8 cellular contexts compared by ENCODE assay signal in genomic region chr9:13568851-13569618, GRCh38.
DNase-seq lines count a peak whose midpoint lies in the region; ATAC-seq, FAIRE-seq and TF ChIP-seq lines count a peak whose summit lies in the region.

No MANE protein-coding gene starts in this region.

- H3K4me3 ChIP-seq in SK-N-SH (ENCODE audit: low read depth in 2 of 2, low read length in 1 of 2) (no peak overlapping the region), astrocyte of the spinal cord (ENCODE audit: low read depth, low read length) (peak overlapping the region; percentile 46), HepG2 (replicated peaks in 1 of 3; ENCODE audit: insufficient read depth in 1 of 3, low read depth in 2 of 3, low read length in 3 of 3) (no peak overlapping the region), tibial nerve (peak overlapping the region; percentile 7 to 38 (median 30))

- no peak overlapping the region for H3K4me2 ChIP-seq in SK-N-SH
- H3K4me2 ChIP-seq in HepG2 (ENCODE audit: low read depth, low read length): peak overlapping the region; percentile 33

- no peaks in the 10 kb centered on the region for H3F3A ChIP-seq in SK-N-SH (replicated peaks; ENCODE audit: insufficient read depth)

- peak; percentile 27; the same call in 1 of the 3 replicates for ATAC-seq in SK-N-SH treated with all-trans-retinoic acid at 6 μM for 48 hours
- peak; percentile 46 for ATAC-seq in HepG2
- ATAC-seq in GM21576 (IDR thresholded peaks at IDR 0.05; ENCODE audit: unreplicated experiment): no peak
- ATAC-seq in HG03442 (IDR thresholded peaks at IDR 0.05; ENCODE audit: unreplicated experiment): no peak

- POLR2A ChIA-PET in SK-N-SH (lab: Yijun Ruan, JAX): no interaction called here
- POLR2A ChIA-PET in HepG2 (lab: Yijun Ruan, JAX): no interaction called here

- H3K9me3 ChIP-seq in SK-N-SH: no peaks in the 10 kb centered on the region
- H3K9me3 ChIP-seq in HepG2 (ENCODE audit: low read length): no peaks in the 10 kb centered on the region
- no peaks in the 10 kb centered on the region for H3K9me3 ChIP-seq in tibial nerve

- peaks cover 0 to 3% of the 10 kb centered on the region in 2 experiments; a peak in 1 of 4 replicates for H3K4me1 ChIP-seq in SK-N-SH (ENCODE audit: control insufficient read depth in 1 of 2, insufficient read depth in 2 of 2, low read depth in 1 of 2, low read length in 1 of 2)
- H3K4me1 ChIP-seq in HepG2 (ENCODE audit: insufficient read depth, low read length): 0 out of 2 replicates have a peak, but pooled peaks cover 7% of the 10 kb centered on the region
- H3K4me1 ChIP-seq in tibial nerve: peaks cover 0 to 39% (median 15%) of the 10 kb centered on the region in 4 donors

- H3K9ac ChIP-seq in SK-N-SH (no peak overlapping the region), HepG2 (ENCODE audit: insufficient read depth, low read depth, low read length) (no peak overlapping the region)

- no peak for TF ChIP-seq POLR2A in HepG2 (IDR thresholded peaks at IDR 0.05; ENCODE audit: insufficient read depth in 1 of 2, low read depth in 2 of 2, low read length in 2 of 2)
- no peak for TF ChIP-seq POLR2A in tibial nerve (IDR thresholded peaks at IDR 0.05)
- TF ChIP-seq POLR2A in erythroblast (IDR thresholded peaks at IDR 0.05; ENCODE audit: low read length): no peak

- FAIRE-seq in HepG2 (lab: Jason Lieb, UNC): no peak

- TF ChIP-seq EP300 in SK-N-SH (IDR thresholded peaks at IDR 0.05; ENCODE audit: borderline replicate concordance in 1 of 2, low read depth in 1 of 2, low read length in 1 of 2) (no peak), HepG2 (IDR thresholded peaks at IDR 0.05; ENCODE audit: low read depth in 2 of 2, low read length in 2 of 2) (no peak), HepG2 (CRISPR knock-in tag; IDR thresholded peaks at IDR 0.05; ENCODE audit: borderline replicate concordance) (no peak), tibial nerve (IDR thresholded peaks at IDR 0.05) (no peak)

- intact Hi-C loops in HepG2 (cut with micrococcal nuclease; ENCODE audit: unreplicated experiment): no loop called here

- H3K27ac ChIP-seq in SK-N-SH (ENCODE audit: low read depth in 2 of 2, low read length in 1 of 2) (no peak overlapping the region), HepG2 (ENCODE audit: extremely low read length, insufficient read depth, low read length) (no peak overlapping the region), tibial nerve (peak overlapping the region in 3 of 4 donors; percentile 51 to 93 (median 85))

- 78% methylated on average over 18 of the region's 18 CpGs for WGBS in SK-N-SH (ENCODE audit: low lambda C conversion rate)
- WGBS in HepG2 (ENCODE audit: low lambda C conversion rate): 2% methylated on average over 18 of the region's 18 CpGs
- WGBS in tibial nerve, 2 donors: 25 to 28% methylated on average over 18 of the region's 18 CpGs

- no peaks in the 10 kb centered on the region for H3K9me2 ChIP-seq in SK-N-SH

- H3K36me3 ChIP-seq in SK-N-SH (replicated peaks in 1 of 2; ENCODE audit: control insufficient read depth in 1 of 2, insufficient read depth in 2 of 2, low read length in 1 of 2) (no peaks in the 10 kb centered on the region), HepG2 (replicated peaks in 1 of 2; ENCODE audit: control insufficient read depth in 1 of 2, insufficient read depth in 2 of 2, low read length in 2 of 2) (no peaks in the 10 kb centered on the region), tibial nerve (no peaks in the 10 kb centered on the region)

- BruUV-seq in HepG2 (replicated peaks; lab: Mats Ljungman, UMichigan): no TSS peak

- DNase-seq in SK-N-SH (no peak), astrocyte of the spinal cord (ENCODE audit: low read depth, low spot score) (peak; percentile 26), HepG2 (ENCODE audit: low spot score) (no peak), tibial nerve (ENCODE audit: low spot score in 2 of 2) (no peak), erythroblast (lab: John Stamatoyannopoulos, UW) (no peak)

- no peaks in the 10 kb centered on the region for H4K20me1 ChIP-seq in SK-N-SH (ENCODE audit: insufficient read depth)
- no peaks in the 10 kb centered on the region for H4K20me1 ChIP-seq in HepG2 (ENCODE audit: insufficient read depth, low read length)

- TF ChIP-seq RAD21 in SK-N-SH (IDR thresholded peaks at IDR 0.05; ENCODE audit: low read length) (no peak), HepG2 (CRISPR knock-in tag; IDR thresholded peaks at IDR 0.05) (no peak)

- H3K27me3 ChIP-seq in SK-N-SH (ENCODE audit: insufficient read depth): no peaks in the 10 kb centered on the region
- H3K27me3 ChIP-seq in HepG2 (ENCODE audit: control insufficient read depth in 1 of 2, insufficient read depth in 2 of 2, low read length in 2 of 2): peaks cover 1 to 15% of the 10 kb centered on the region in 2 experiments; a peak in 2 of 5 replicates
- no peaks in the 10 kb centered on the region for H3K27me3 ChIP-seq in tibial nerve

- CTCF ChIA-PET in SK-N-SH (lab: Yijun Ruan, JAX): interaction anchor here (0.9 to 1.4 kb wide), 2 partner anchors 9 to 15 kb away, joined by 3 read pairs; no protein-coding TSS in a partner anchor
- CTCF ChIA-PET in HepG2 (lab: Yijun Ruan, JAX; ENCODE audit: low intra/inter-chr PET ratio, low total read pairs): no interaction called here

- in situ Hi-C loops in astrocyte of the spinal cord (cut with HindIII; ENCODE audit: low sequenced_read_pairs): no loop called here
- in situ Hi-C loops in HepG2 (cut with HindIII; ENCODE audit: extremely low pct_ligation_motif_present, low pct_unique_long_range_greater_than_20kb): loop anchor here (10.0 kb wide), 1 partner anchor 54 kb away; no protein-coding TSS in a partner anchor

- TF ChIP-seq CTCF in SK-N-SH (IDR thresholded peaks at IDR 0.05): no peak
- TF ChIP-seq CTCF in astrocyte of the spinal cord (IDR thresholded peaks at IDR 0.05; ENCODE audit: low read depth, low read length): no peak
- no peak for TF ChIP-seq CTCF in HepG2 (CRISPR knock-in tag; IDR thresholded peaks at IDR 0.05)
- no peak for TF ChIP-seq CTCF in tibial nerve (IDR thresholded peaks at IDR 0.05)

- no peaks in the 10 kb centered on the region for H3K79me2 ChIP-seq in SK-N-SH (ENCODE audit: insufficient read depth)
- H3K79me2 ChIP-seq in HepG2 (ENCODE audit: insufficient read depth, low read length): no peaks in the 10 kb centered on the region

- H2AFZ ChIP-seq in SK-N-SH (ENCODE audit: low read depth): no peak overlapping the region
- H2AFZ ChIP-seq in HepG2 (ENCODE audit: low read length): peak overlapping the region; percentile 6

TF ChIP-seq in SK-N-SH treated with all-trans-retinoic acid at 6 μM for 48 hours, 23 proteins besides CTCF, POLR2A, EP300 and RAD21:
- no peak for TF ChIP-seq ZNF8 (CRISPR knock-in tag; IDR thresholded peaks at IDR 0.05)
- TF ChIP-seq CSRNP3 (CRISPR knock-in tag; IDR thresholded peaks at IDR 0.05): no peak
- TF ChIP-seq BACH2 (CRISPR knock-in tag; IDR thresholded peaks at IDR 0.05; ENCODE audit: borderline replicate concordance): no peak

TF ChIP-seq in SK-N-SH, 30 proteins besides CTCF, POLR2A, EP300 and RAD21:
- TF ChIP-seq, protein P1, sequence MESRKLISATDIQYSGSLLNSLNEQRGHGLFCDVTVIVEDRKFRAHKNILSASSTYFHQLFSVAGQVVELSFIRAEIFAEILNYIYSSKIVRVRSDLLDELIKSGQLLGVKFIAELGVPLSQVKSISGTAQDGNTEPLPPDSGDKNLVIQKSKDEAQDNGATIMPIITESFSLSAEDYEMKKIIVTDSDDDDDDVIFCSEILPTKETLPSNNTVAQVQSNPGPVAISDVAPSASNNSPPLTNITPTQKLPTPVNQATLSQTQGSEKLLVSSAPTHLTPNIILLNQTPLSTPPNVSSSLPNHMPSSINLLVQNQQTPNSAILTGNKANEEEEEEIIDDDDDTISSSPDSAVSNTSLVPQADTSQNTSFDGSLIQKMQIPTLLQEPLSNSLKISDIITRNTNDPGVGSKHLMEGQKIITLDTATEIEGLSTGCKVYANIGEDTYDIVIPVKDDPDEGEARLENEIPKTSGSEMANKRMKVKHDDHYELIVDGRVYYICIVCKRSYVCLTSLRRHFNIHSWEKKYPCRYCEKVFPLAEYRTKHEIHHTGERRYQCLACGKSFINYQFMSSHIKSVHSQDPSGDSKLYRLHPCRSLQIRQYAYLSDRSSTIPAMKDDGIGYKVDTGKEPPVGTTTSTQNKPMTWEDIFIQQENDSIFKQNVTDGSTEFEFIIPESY (IDR thresholded peaks at IDR 0.05; ENCODE audit: borderline replicate concordance, low read depth): no peak
- TF ChIP-seq JUND (IDR thresholded peaks at IDR 0.05): no peak
- TF ChIP-seq SMC3 (IDR thresholded peaks at IDR 0.05; ENCODE audit: low read depth, low read length): no peak
- no peak for TF ChIP-seq MXI1 (IDR thresholded peaks at IDR 0.05; ENCODE audit: low read depth, low read length)
- TF ChIP-seq FOXM1 (IDR thresholded peaks at IDR 0.05; ENCODE audit: low read depth): no peak
TF ChIP-seq in SK-N-SH: peak in this region for 0.

TF ChIP-seq in HepG2, 621 proteins besides CTCF, POLR2A, EP300 and RAD21:
- TF ChIP-seq CCAR2 (optimal IDR thresholded peaks at IDR 0.05; ENCODE audit: low read depth, low read length) (no peak), SNAPC2 (CRISPR knock-in tag; IDR thresholded peaks at IDR 0.05) (no peak), PRMT3 (CRISPR knock-in tag; IDR thresholded peaks at IDR 0.05; ENCODE audit: borderline replicate concordance, low read depth) (no peak), POLR2G (IDR thresholded peaks at IDR 0.05; ENCODE audit: low read depth, low read length) (no peak), YEATS2 (CRISPR knock-in tag; IDR thresholded peaks at IDR 0.05; ENCODE audit: borderline replicate concordance) (no peak), ZFP91 (CRISPR knock-in tag; IDR thresholded peaks at IDR 0.05; ENCODE audit: borderline replicate concordance) (no peak), PHF20 (CRISPR knock-in tag; IDR thresholded peaks at IDR 0.05) (no peak), NR2C2 (CRISPR knock-in tag; IDR thresholded peaks at IDR 0.05; ENCODE audit: borderline replicate concordance) (no peak), LCORL (IDR thresholded peaks at IDR 0.05) (no peak), LCORL (CRISPR knock-in tag; IDR thresholded peaks at IDR 0.05) (no peak), ZNF567 (CRISPR knock-in tag; IDR thresholded peaks at IDR 0.05; ENCODE audit: borderline replicate concordance) (no peak), PAWR (CRISPR knock-in tag; IDR thresholded peaks at IDR 0.05; ENCODE audit: borderline replicate concordance) (no peak)

Comparison
In these comparisons a context has a peak if more than half of its experiments do, and no peak if none do; other contexts are left out.
1. ATAC-seq: peak in SK-N-SH treated with all-trans-retinoic acid at 6 μM for 48 hours (single experiment) and HepG2 (single experiment); none in GM21576 (single experiment) and HG03442 (single experiment).
2. H3K27ac ChIP-seq: peak in tibial nerve (3 of 4); none in SK-N-SH (0 of 2) and HepG2 (single experiment).
3. H3K4me3 ChIP-seq: peak in astrocyte of the spinal cord (single experiment) and tibial nerve (4 of 4); none in SK-N-SH (0 of 2) and HepG2 (0 of 3).